Comparison of ENCODE assay signal across 8 cellular contexts in genomic region chr19:47610546-47610894, GRCh38. TPM values are rescaled to one million over a fixed set of nuclear protein-coding genes. Genes with fewer than 3 reads are reported as not detected.
A peak's percentile ranks its signal among the peaks of the same experiment; 100 is the strongest.
DNase-seq lines count a peak whose midpoint lies in the region; ATAC-seq, FAIRE-seq and TF ChIP-seq lines count a peak whose summit lies in the region.

No MANE protein-coding gene starts in this region.

- CTCF ChIA-PET in SK-N-SH (lab: Yijun Ruan, JAX): interaction anchor here (1.2 to 5.0 kb wide), 7 partner anchors 10 to 174 kb away, joined by 3 to 36 read pairs (median 6); no protein-coding TSS in a partner anchor

- no peak for TF ChIP-seq EP300 in SK-N-SH (IDR thresholded peaks at IDR 0.05; ENCODE audit: borderline replicate concordance in 1 of 2, low read depth in 1 of 2, low read length in 1 of 2)

- H3K36me3 ChIP-seq in SK-N-SH (replicated peaks in 1 of 2; ENCODE audit: control insufficient read depth in 1 of 2, insufficient read depth in 2 of 2, low read length in 1 of 2) (no peaks in the 10 kb centered on the region), keratinocyte (ENCODE audit: control insufficient read depth in 2 of 2, extremely low read depth in 1 of 2, insufficient read depth in 2 of 2, low read length in 2 of 2) (peaks cover 0 to 2% of the 10 kb centered on the region in 2 experiments)

- POLR2A ChIA-PET in SK-N-SH (lab: Yijun Ruan, JAX): interaction anchor here (1.2 to 1.4 kb wide), 2 partner anchors 10 to 97 kb away, joined by 3 to 8 read pairs; no protein-coding TSS in a partner anchor

- H3K27ac ChIP-seq in SK-N-SH (ENCODE audit: low read depth in 2 of 2, low read length in 1 of 2): peak overlapping the region; percentile 81 to 82
- H3K27ac ChIP-seq in keratinocyte (ENCODE audit: control insufficient read depth, insufficient read depth, low read length): no peak overlapping the region
- H3K27ac ChIP-seq in substantia nigra (ENCODE audit: low read depth, low read length, poor library complexity, severe bottlenecking): peak overlapping the region; percentile 93

- no peaks in the 10 kb centered on the region for H3K9me3 Mint-ChIP-seq in activated naive CD8-positive, alpha-beta T cell treated with anti-CD3 and anti-CD28 coated beads, Interleukin-2, amount 50 U/mL, for 24 hours

- H3K9me3 ChIP-seq in SK-N-SH (no peaks in the 10 kb centered on the region), keratinocyte (ENCODE audit: control insufficient read depth, low read depth, low read length) (no peaks in the 10 kb centered on the region)

- H3K27ac Mint-ChIP-seq in activated naive CD8-positive, alpha-beta T cell treated with anti-CD3 and anti-CD28 coated beads, Interleukin-2, amount 50 U/mL, for 24 hours: no peak overlapping the region

- TF ChIP-seq CTCF in SK-N-SH (IDR thresholded peaks at IDR 0.05) (no peak), keratinocyte (optimal IDR thresholded peaks at IDR 0.05 in 1 of 3, IDR thresholded peaks at IDR 0.05 in 1 of 3, conservative IDR thresholded peaks at IDR 0.05 in 1 of 3; ENCODE audit: extremely low read depth in 1 of 3, insufficient read depth in 2 of 3, low read length in 3 of 3) (no peak)

- no peak for FAIRE-seq in keratinocyte (lab: Jason Lieb, UNC)

- TF ChIP-seq RAD21 in SK-N-SH (IDR thresholded peaks at IDR 0.05; ENCODE audit: low read length): no peak

- no peak for ATAC-seq in SK-N-SH treated with all-trans-retinoic acid at 6 μM for 48 hours
- ATAC-seq in activated naive CD8-positive, alpha-beta T cell treated with anti-CD3 and anti-CD28 coated beads, Interleukin-2, amount 50 U/mL, for 24 hours: no peak
- no peak for ATAC-seq in HG03439 (IDR thresholded peaks at IDR 0.05; ENCODE audit: unreplicated experiment)

- H3K4me1 Mint-ChIP-seq in activated naive CD8-positive, alpha-beta T cell treated with anti-CD3 and anti-CD28 coated beads, Interleukin-2, amount 50 U/mL, for 24 hours: peaks cover 21% of the 10 kb centered on the region

- no peaks in the 10 kb centered on the region for H3K9me2 ChIP-seq in SK-N-SH

- H3F3A ChIP-seq in SK-N-SH (replicated peaks; ENCODE audit: insufficient read depth): peaks cover 27% of the 10 kb centered on the region

- DNase-seq in SK-N-SH: no peak
- no peak for DNase-seq in activated naive CD8-positive, alpha-beta T cell treated with anti-CD3 and anti-CD28 coated beads, Interleukin-2, amount 50 U/mL, for 24 hours
- DNase-seq in keratinocyte (ENCODE audit: low read depth, low spot score): no peak
- DNase-seq in substantia nigra (lab: John Stamatoyannopoulos, UW): no peak
- no peak for DNase-seq in activated CD4-positive, alpha-beta T cell treated with anti-CD3 and anti-CD28 coated beads for 48 hours
- DNase-seq in stimulated activated naive CD4-positive, alpha-beta T cell (lab: John Stamatoyannopoulos, UW): no peak

- peaks cover 3% of the 10 kb centered on the region for H3K9me1 ChIP-seq in keratinocyte (ENCODE audit: control insufficient read depth, extremely low read depth, insufficient read depth, low read length)

- H3K27me3 Mint-ChIP-seq in activated naive CD8-positive, alpha-beta T cell treated with anti-CD3 and anti-CD28 coated beads, Interleukin-2, amount 50 U/mL, for 24 hours: no peaks in the 10 kb centered on the region

- no peak overlapping the region for H2AFZ ChIP-seq in SK-N-SH (ENCODE audit: low read depth)
- H2AFZ ChIP-seq in keratinocyte (ENCODE audit: control insufficient read depth, low read length): no peak overlapping the region

- no peaks in the 10 kb centered on the region for H3K27me3 ChIP-seq in SK-N-SH (ENCODE audit: insufficient read depth)
- H3K27me3 ChIP-seq in keratinocyte (ENCODE audit: control insufficient read depth, extremely low read depth, insufficient read depth, low read length): no peaks in the 10 kb centered on the region

- H3K4me3 Mint-ChIP-seq in activated naive CD8-positive, alpha-beta T cell treated with anti-CD3 and anti-CD28 coated beads, Interleukin-2, amount 50 U/mL, for 24 hours: peak overlapping the region; percentile 62

- H3K4me2 ChIP-seq in SK-N-SH (peak overlapping the region; percentile 96), keratinocyte (ENCODE audit: control insufficient read depth, extremely low read depth, insufficient read depth, low read depth, low read length) (peak overlapping the region; percentile 76)

- H3K36me3 Mint-ChIP-seq in activated naive CD8-positive, alpha-beta T cell treated with anti-CD3 and anti-CD28 coated beads, Interleukin-2, amount 50 U/mL, for 24 hours (ENCODE audit: low read depth): peaks cover 3% of the 10 kb centered on the region

- H4K20me1 ChIP-seq in SK-N-SH (ENCODE audit: insufficient read depth) (peaks cover 33% of the 10 kb centered on the region), keratinocyte (ENCODE audit: control insufficient read depth, extremely low read depth, insufficient read depth, low read length) (peaks cover 11% of the 10 kb centered on the region)

- H3K4me3 ChIP-seq in SK-N-SH (ENCODE audit: low read depth in 2 of 2, low read length in 1 of 2) (peak overlapping the region; percentile 77 to 87), keratinocyte (ENCODE audit: control insufficient read depth in 2 of 3, extremely low read depth in 1 of 3, insufficient read depth in 2 of 3, low read depth in 1 of 3, low read length in 3 of 3) (peak overlapping the region; percentile 66 to 98 (median 80))

- dilution Hi-C loops in keratinocyte (cut with MboI; ENCODE audit: extremely low pct_ligation_motif_present, low sequenced_read_pairs): no loop called here

- peaks cover 86% of the 10 kb centered on the region for H3K79me2 ChIP-seq in SK-N-SH (ENCODE audit: insufficient read depth)
- peaks cover 63% of the 10 kb centered on the region for H3K79me2 ChIP-seq in keratinocyte (ENCODE audit: control insufficient read depth, insufficient read depth, low read length)

- peak overlapping the region; percentile 88; the same call in 1 of the 2 replicates for H3K9ac ChIP-seq in SK-N-SH
- peak overlapping the region; percentile 92 for H3K9ac ChIP-seq in keratinocyte (ENCODE audit: control insufficient read depth, extremely low read depth, insufficient read depth, low read length)

- H3K4me1 ChIP-seq in SK-N-SH (ENCODE audit: control insufficient read depth in 1 of 2, insufficient read depth in 2 of 2, low read depth in 1 of 2, low read length in 1 of 2) (peaks cover 27 to 29% of the 10 kb centered on the region in 2 experiments; a peak in 2 of 4 replicates), keratinocyte (ENCODE audit: control insufficient read depth, extremely low read depth, insufficient read depth, low read length) (peaks cover 7% of the 10 kb centered on the region)

- WGBS in SK-N-SH (ENCODE audit: low lambda C conversion rate): 50% methylated on average over 1 of the region's 2 CpGs

TF ChIP-seq in SK-N-SH, 30 proteins besides CTCF, POLR2A, EP300 and RAD21 (continues in another document):
- no peak for TF ChIP-seq IRF3 (IDR thresholded peaks at IDR 0.05; ENCODE audit: low read depth, low read length)
- no peak for TF ChIP-seq FOXJ3 (CRISPR knock-in tag; IDR thresholded peaks at IDR 0.05)
- no peak for TF ChIP-seq RXRA (IDR thresholded peaks at IDR 0.05; ENCODE audit: borderline replicate concordance, low read depth)
- no peak for TF ChIP-seq RCOR1 (IDR thresholded peaks at IDR 0.05; ENCODE audit: low read length)

TF ChIP-seq in SK-N-SH treated with all-trans-retinoic acid at 6 μM for 48 hours, 23 proteins besides CTCF, POLR2A, EP300 and RAD21 (continues in another document):
- TF ChIP-seq ZNF8 (CRISPR knock-in tag; IDR thresholded peaks at IDR 0.05): no peak
- TF ChIP-seq ZC3H10 (CRISPR knock-in tag; IDR thresholded peaks at IDR 0.05): no peak
- no peak for TF ChIP-seq ARNTL (CRISPR knock-in tag; IDR thresholded peaks at IDR 0.05; ENCODE audit: borderline replicate concordance, low read depth)
- TF ChIP-seq CSRNP3 (CRISPR knock-in tag; IDR thresholded peaks at IDR 0.05): no peak
- no peak for TF ChIP-seq PPARA (CRISPR knock-in tag; IDR thresholded peaks at IDR 0.05; ENCODE audit: borderline replicate concordance)
- TF ChIP-seq RARB (CRISPR knock-in tag; IDR thresholded peaks at IDR 0.05): no peak
- TF ChIP-seq TOX (CRISPR knock-in tag; IDR thresholded peaks at IDR 0.05; ENCODE audit: borderline replicate concordance): no peak
- no peak for TF ChIP-seq CSDC2 (CRISPR knock-in tag; IDR thresholded peaks at IDR 0.05)

RNA-seq across cellular contexts. Expression of gene BICRA, which starts 1.6 kb away (rescaled TPM):
- polyA plus RNA-seq in SK-N-SH (2012; rRNA removed) (0.75 and 1.4 TPM in 2 replicates), keratinocyte (0.28 to 0.50 TPM (median 0.42 TPM) in 3 replicates)
- polyA plus RNA-seq in SK-N-SH (2012; cell fraction: cytosol; rRNA removed): 1.8 and 2.3 TPM in 2 replicates
- polyA plus RNA-seq in SK-N-SH (2012; cell fraction: nucleus; rRNA removed): 8.4 and 12.8 TPM in 2 replicates
- 1.0 TPM for polyA plus RNA-seq in keratinocyte (2011; ENCODE audit: low read depth)
- 0.19 and 0.39 TPM in 2 replicates for polyA plus RNA-seq in keratinocyte (2011; cell fraction: cytosol; rRNA removed)
- 5.0 and 5.1 TPM in 2 replicates for polyA plus RNA-seq in keratinocyte (2011; cell fraction: nucleus; rRNA removed)
- polyA plus RNA-seq in keratinocyte (2012; ENCODE audit: low replicate concordance): 2.8 and 4.8 TPM in 2 replicates
- polyA minus RNA-seq in keratinocyte: 0.86 to 14.4 TPM (median 4.5 TPM) in 3 replicates
- polyA minus RNA-seq in keratinocyte (2011; cell fraction: cytosol; rRNA and poly(A)+ RNA removed): 3.8 TPM
- polyA minus RNA-seq in keratinocyte (2011; cell fraction: nucleus; rRNA and poly(A)+ RNA removed): 7.5 and 8.1 TPM in 2 replicates

RNA-seq across cellular contexts. Expression of gene ZNF541, which starts 37.6 kb away (rescaled TPM):
- polyA plus RNA-seq in SK-N-SH (2012; rRNA removed) (0.08 TPM in 2 replicates), keratinocyte (not detected in 3 replicates)
- 0.05 and 0.10 TPM in 2 replicates for polyA plus RNA-seq in SK-N-SH (2012; cell fraction: cytosol; rRNA removed)
- 0.20 and 0.36 TPM in 2 replicates for polyA plus RNA-seq in SK-N-SH (2012; cell fraction: nucleus; rRNA removed)
- not detected for polyA plus RNA-seq in keratinocyte (2011; ENCODE audit: low read depth)
- polyA plus RNA-seq in keratinocyte (2011; cell fraction: cytosol; rRNA removed): not detected in 2 replicates
- 0.04 TPM in 1 of 2 replicates, not detected in the other for polyA plus RNA-seq in keratinocyte (2011; cell fraction: nucleus; rRNA removed)
- 0.13 TPM in 1 of 2 replicates, not detected in the other for polyA plus RNA-seq in keratinocyte (2012; ENCODE audit: low replicate concordance)
- polyA minus RNA-seq in keratinocyte: not detected in 3 replicates
- polyA minus RNA-seq in keratinocyte (2011; cell fraction: cytosol; rRNA and poly(A)+ RNA removed): not detected
- not detected in 2 replicates for polyA minus RNA-seq in keratinocyte (2011; cell fraction: nucleus; rRNA and poly(A)+ RNA removed)
